ENCODE assay signal across 8 cellular contexts in the genomic region with DNA sequence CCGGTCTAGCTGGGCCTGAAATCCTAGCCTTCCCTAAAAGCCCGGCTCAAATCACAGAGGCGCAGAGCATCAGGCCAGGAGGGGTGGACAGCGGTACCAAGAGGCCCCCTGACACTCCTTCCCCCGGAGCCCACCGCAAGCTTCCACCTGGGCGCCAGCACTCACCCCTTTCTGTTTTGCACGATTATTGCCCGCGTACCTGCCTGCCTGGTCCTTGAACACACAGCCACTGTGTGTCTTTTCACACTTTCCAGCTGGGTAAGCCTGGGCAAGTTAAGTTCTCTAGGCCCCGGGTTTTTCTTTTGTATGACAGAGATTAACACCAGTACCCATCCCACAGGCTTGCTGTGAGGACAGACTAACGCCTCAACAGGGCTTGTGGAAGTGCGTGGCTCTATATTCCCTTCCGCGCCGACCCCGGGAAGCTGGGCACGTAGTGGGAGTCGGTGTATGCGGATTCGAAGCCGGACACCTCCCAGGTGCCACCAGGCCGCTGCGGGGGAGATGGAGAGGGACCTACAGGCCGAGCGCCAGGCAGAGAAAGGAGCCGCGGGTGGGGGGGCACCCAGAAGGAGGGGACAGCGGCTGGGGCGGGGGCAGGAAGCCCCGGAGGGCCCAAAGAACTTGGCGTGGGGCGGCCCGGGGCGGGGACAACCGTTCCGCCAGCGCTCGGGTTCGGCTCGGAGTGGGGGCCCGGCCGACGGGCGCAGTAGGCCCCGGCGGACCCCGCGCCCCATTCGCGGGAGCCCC. TPM values are rescaled to one million over a fixed set of nuclear protein-coding genes. Genes with fewer than 3 reads are reported as not detected.
DNase-seq lines count a peak whose midpoint lies in the region; ATAC-seq, FAIRE-seq and TF ChIP-seq lines count a peak whose summit lies in the region.

No MANE protein-coding gene starts in this region.

- peak overlapping the region; percentile 51 for H3K4me3 ChIP-seq in bronchial epithelial cell (ENCODE audit: low read depth, low read length)

- H3K27me3 Mint-ChIP-seq in CD14-positive monocyte (ENCODE audit: low read depth in 3 of 3): peaks cover 3 to 14% (median 5%) of the 10 kb centered on the region in 3 donors

- H3K4me3 Mint-ChIP-seq in CD14-positive monocyte: peak overlapping the region; percentile 96 to 97

- intact Hi-C loops in CD14-positive monocyte (cut with micrococcal nuclease): loop anchor here (5.0 to 10.0 kb wide), 4 partner anchors 125 to 1288 kb away; partner anchors contain the start of genes ZNF467 (in 1 of the 2) and ZNF783 (in 1 of the 2)

- H3K36me3 ChIP-seq in bronchial epithelial cell (ENCODE audit: control insufficient read depth, insufficient read depth, low read length): peaks cover 14% of the 10 kb centered on the region

- DNase-seq in CD14-positive monocyte (ENCODE audit: low spot score) (peak; percentile 57), bronchial epithelial cell (ENCODE audit: low read depth) (peak; percentile 10), kidney tubule cell (ENCODE audit: low spot score) (peak; percentile 49), AML-193 (lab: John Stamatoyannopoulos, UW) (no peak)
- DNase-seq in stimulated activated CD4-positive, alpha-beta T cell treated with anti-CD3 and anti-CD28 coated beads, Interleukin-2, amount 100 ng/mL, for 4 hours (ENCODE audit: low read depth): peak; percentile 36

- no peak for TF ChIP-seq CTCF in CD14-positive monocyte (IDR thresholded peaks at IDR 0.05)
- no peak for TF ChIP-seq CTCF in VCaP (conservative IDR thresholded peaks at IDR 0.05)
- TF ChIP-seq CTCF in bronchial epithelial cell (IDR thresholded peaks at IDR 0.05; ENCODE audit: insufficient read depth, low read length, severe bottlenecking): no peak

- no peaks in the 10 kb centered on the region for H3K9me3 Mint-ChIP-seq in CD14-positive monocyte

- H3K27ac ChIP-seq in VCaP: peak overlapping the region; percentile 92

- peaks cover 32% of the 10 kb centered on the region for H3K4me1 Mint-ChIP-seq in CD14-positive monocyte

- peak overlapping the region; percentile 75 to 93 (median 91) for H3K27ac Mint-ChIP-seq in CD14-positive monocyte

- FAIRE-seq in bronchial epithelial cell (lab: Jason Lieb, UNC): no peak

- ATAC-seq in GM19438 (IDR thresholded peaks at IDR 0.05; ENCODE audit: low read depth, unreplicated experiment) (peak; percentile 29), HG03558 (IDR thresholded peaks at IDR 0.05; ENCODE audit: extremely low read depth, unreplicated experiment) (peak; percentile 6)

- H3K36me3 Mint-ChIP-seq in CD14-positive monocyte: peaks cover 27 to 28% of the 10 kb centered on the region in 2 donors

- H3K27me3 ChIP-seq in bronchial epithelial cell (ENCODE audit: control insufficient read depth, insufficient read depth, low read length): no peaks in the 10 kb centered on the region

RNA-seq across cellular contexts. Expression of gene ZNF746, which starts 0.8 kb away (rescaled TPM):
- polyA plus RNA-seq in CD14-positive monocyte: 1 to 10 TPM; 7.5 to 8.1 TPM
- 15.0 and 16.1 TPM in 2 replicates for total RNA-seq in bronchial epithelial cell

RNA-seq across cellular contexts. Expression of gene ZNF777, which starts 36.0 kb away (rescaled TPM):
- polyA plus RNA-seq in CD14-positive monocyte: under 1 TPM; 0.13 to 0.25 TPM
- 5.8 and 6.6 TPM in 2 replicates for total RNA-seq in bronchial epithelial cell

Comparison
In these comparisons a context has a peak if more than half of its experiments do, and no peak if none do; other contexts are left out.
1. DNase-seq: peak in CD14-positive monocyte (single experiment), bronchial epithelial cell (single experiment), kidney tubule cell (single experiment) and stimulated activated CD4-positive, alpha-beta T cell treated with anti-CD3 and anti-CD28 coated beads, Interleukin-2, amount 100 ng/mL, for 4 hours (single experiment); none in AML-193 (0 of 2).